Comparison of ENCODE assay signal across 22 cellular contexts in the genomic region with DNA sequence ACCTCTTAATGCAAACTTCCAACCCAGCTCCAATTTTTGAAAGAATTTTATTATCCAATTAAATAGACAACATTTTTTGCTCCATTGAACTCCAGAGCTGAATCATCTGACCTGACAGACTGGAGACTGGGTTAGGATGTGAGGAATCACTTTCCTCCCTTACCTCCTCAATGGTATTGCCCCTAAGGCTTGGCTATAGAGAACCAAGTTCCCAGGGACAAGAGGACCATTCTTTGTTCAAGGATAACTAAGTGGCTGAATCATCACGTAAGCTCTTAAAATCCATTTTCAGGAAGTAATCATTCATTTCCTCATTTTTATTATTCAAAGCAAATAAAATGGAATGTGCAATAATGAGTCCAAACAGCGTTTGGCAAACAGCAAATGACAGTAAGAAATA.
A peak's percentile ranks its signal among the peaks of the same experiment; 100 is the strongest.
DNase-seq lines count a peak whose midpoint lies in the region; FAIRE-seq and TF ChIP-seq lines count a peak whose summit lies in the region.
"Had no signal": no experiment of that assay in that cellular context is flagged by ENCODE, and none has a peak within 500 bp of the region (broad histone marks: within the 10 kb centered on the region; RNA-seq: fewer than 3 reads in every experiment).

No MANE protein-coding gene starts in this region.

- WGBS in mammary epithelial cell (ENCODE audit: low coverage, missing lambda C conversion rate): 4% methylated on average over 2 of the region's 2 CpGs

- no peak overlapping the region for H3K4me3 ChIP-seq in mammary epithelial cell (replicated peaks in 1 of 3; ENCODE audit: insufficient read depth in 1 of 3, low read depth in 2 of 3, low read length in 3 of 3)
- H3K4me3 ChIP-seq: hepatocyte, K562 had no signal

- DNase-seq in NOMO-1 treated with DMSO at 0.1 percent for 48 hours (lab: John Stamatoyannopoulos, UW; ENCODE audit: unreplicated experiment) (peak; percentile 14), NOMO-1 treated with dmso at 0.1 percent for 144 hours (lab: John Stamatoyannopoulos, UW; ENCODE audit: unreplicated experiment) (no peak), M059J (ENCODE audit: low read depth) (peak; percentile 89), mammary epithelial cell (peak; percentile 89), renal cortical epithelial cell (ENCODE audit: low read depth) (peak; percentile 37), NCI-H2227 treated with DMSO at 0.1 percent for 48 hours (lab: John Stamatoyannopoulos, UW) (no peak), GM12891 (ENCODE audit: insufficient read length, low spot score) (no peak), hepatic stellate cell (ENCODE audit: low spot score) (no peak)
- DNase-seq: 8988T; activated CD4-positive, alpha-beta T cell treated with anti-CD3 and anti-CD28 coated beads for 36 hours; activated effector memory CD4-positive, alpha-beta T cell treated with anti-CD3 and anti-CD28 coated beads, Interleukin-2, amount 50 U/mL, for 16 hours; DND-41; effector CD4-positive, alpha-beta T cell; HFFc6; left ventricle myocardium superior; NCI-H187; NCI-H526 treated with DMSO at 0.1 percent for 48 hours; SHP77; substantia nigra had no signal

- peak overlapping the region; percentile 8 for H3K27ac ChIP-seq in mammary epithelial cell (ENCODE audit: insufficient read depth, low read depth, low read length)
- H3K27ac ChIP-seq: hepatocyte had no signal

- no peak for TF ChIP-seq POLR2A in GM12891 (IDR thresholded peaks at IDR 0.05; ENCODE audit: low read depth, low read length)

- CTCF ChIA-PET in mammary epithelial cell (lab: Charles Lee; ENCODE audit: low non-redundant PET): no interaction called here

- dilution Hi-C loops in mammary epithelial cell (cut with HindIII; ENCODE audit: low sequenced_read_pairs): loop anchor here (5.0 kb wide), 1 partner anchor 53 kb away; no protein-coding TSS in a partner anchor

- in situ Hi-C loops in mammary epithelial cell (cut with MboI; ENCODE audit: low sequenced_read_pairs in 2 of 2): no loop called here

- peak overlapping the region; percentile 2 for H3K4me2 ChIP-seq in mammary epithelial cell (ENCODE audit: insufficient read depth, low read depth, low read length)
- H3K4me2 ChIP-seq: hepatocyte had no signal

- no peaks in the 10 kb centered on the region for H3K27me3 ChIP-seq in mammary epithelial cell (ENCODE audit: insufficient read depth, low read length)
- H3K27me3 ChIP-seq: hepatocyte had no signal

- FAIRE-seq in GM12891 (lab: Jason Lieb, UNC): no peak
- FAIRE-seq: frontal cortex, K562 had no signal

- intact Hi-C loops in mammary epithelial cell (cut with micrococcal nuclease): loop anchor here (10.0 kb wide), 1 partner anchor 335 kb away; a partner anchor contains a TSS

- no peaks in the 10 kb centered on the region for H3K36me3 ChIP-seq in mammary epithelial cell (ENCODE audit: insufficient read depth, low read length)

- H3K9ac ChIP-seq in mammary epithelial cell (ENCODE audit: insufficient read depth, low read length): no peak overlapping the region

- H3K79me2 ChIP-seq in mammary epithelial cell (ENCODE audit: insufficient read depth, low read length): no peaks in the 10 kb centered on the region
- H3K79me2 ChIP-seq: hepatocyte had no signal

- no peaks in the 10 kb centered on the region for H3K9me3 ChIP-seq in mammary epithelial cell (replicated peaks; ENCODE audit: insufficient read depth, low read length)

- no peaks in the 10 kb centered on the region for H4K20me1 ChIP-seq in mammary epithelial cell (ENCODE audit: insufficient read depth, low read length)

- TF ChIP-seq CTCF in mammary epithelial cell (conservative IDR thresholded peaks at IDR 0.05 in 1 of 2, IDR thresholded peaks at IDR 0.05 in 1 of 2; ENCODE audit: extremely low read depth in 1 of 2, insufficient read depth in 1 of 2, low read depth in 1 of 2, low read length in 2 of 2): no peak

- no TSS peak for BruUV-seq in mammary epithelial cell (replicated peaks; lab: Mats Ljungman, UMichigan)

- H3K4me1 ChIP-seq in mammary epithelial cell (ENCODE audit: insufficient read depth, low read length): peaks cover 18% of the 10 kb centered on the region

- peak overlapping the region; percentile 28 for H2AFZ ChIP-seq in mammary epithelial cell (ENCODE audit: low read depth, low read length)
- H2AFZ ChIP-seq: hepatocyte had no signal

TF ChIP-seq in GM12891, 5 proteins besides CTCF, POLR2A, EP300 and RAD21:
- TF ChIP-seq TAF1 (IDR thresholded peaks at IDR 0.05; ENCODE audit: low read depth, low read length): no peak
- TF ChIP-seq POU2F2 (IDR thresholded peaks at IDR 0.05; ENCODE audit: low read depth, low read length): no peak
- no peak for TF ChIP-seq SPI1 (IDR thresholded peaks at IDR 0.05; ENCODE audit: low read depth, low read length)
- no peak for TF ChIP-seq POLR2AphosphoS5 (IDR thresholded peaks at IDR 0.05; ENCODE audit: low read depth, low read length)
- TF ChIP-seq PAX5 (IDR thresholded peaks at IDR 0.05; ENCODE audit: insufficient read depth, low read length, severe bottlenecking): no peak

Comparison
In these comparisons a context has a peak if more than half of its experiments do, and no peak if none do; other contexts are left out.
1. DNase-seq: peak in NOMO-1 treated with DMSO at 0.1 percent for 48 hours (single experiment), M059J (single experiment), mammary epithelial cell (single experiment) and renal cortical epithelial cell (single experiment); none in NOMO-1 treated with dmso at 0.1 percent for 144 hours (single experiment), NCI-H2227 treated with DMSO at 0.1 percent for 48 hours (single experiment), GM12891 (single experiment) and hepatic stellate cell (single experiment).